In genomic region chr16:84922351-84923135, GRCh38 we compare ENCODE assay signal across 1 cellular context.
TF ChIP-seq lines count a peak whose summit lies in the region.

No MANE protein-coding gene starts in this region.

TF ChIP-seq in HepG2, 621 proteins besides CTCF, POLR2A, EP300 and RAD21 (continued from another document):
- peak; percentile 62 for TF ChIP-seq ZNF687 (CRISPR knock-in tag; IDR thresholded peaks at IDR 0.05)
- no peak for TF ChIP-seq TFDP1 (CRISPR knock-in tag; IDR thresholded peaks at IDR 0.05; ENCODE audit: borderline replicate concordance)
- no peak for TF ChIP-seq ZNF597 (CRISPR knock-in tag; IDR thresholded peaks at IDR 0.05)
- TF ChIP-seq HCFC1 (IDR thresholded peaks at IDR 0.05; ENCODE audit: low read depth, low read length), result no peak
